ENCODE assay signal across 27 cellular contexts in genomic region chr2:150320623-150321022, GRCh38.
"Had no signal": no experiment of that assay in that cellular context is flagged by ENCODE, and none has a peak within 500 bp of the region (broad histone marks: within the 10 kb centered on the region; RNA-seq: fewer than 3 reads in every experiment).

No MANE protein-coding gene starts in this region.

- H3K27me3 Mint-ChIP-seq: activated B cell treated with CpG ODN at 0.5 μM for 24 hours; activated CD4-positive, alpha-beta memory T cell treated with anti-CD3 and anti-CD28 coated beads for 36 hours; activated CD4-positive, alpha-beta T cell treated with anti-CD3 and anti-CD28 coated beads, Interleukin-2, amount 10 ng/mL, durations not matched to agents 7 days and 5 days; activated naive CD8-positive, alpha-beta T cell; activated T-helper 17 cell treated with anti-CD3 and anti-CD28 coated beads, Interleukin-2, amount 50 U/mL, for 72 hours; T-cell had no signal

- H3K4me2 ChIP-seq: KMS-11 had no signal

- H3K4me3 Mint-ChIP-seq: activated B cell treated with CpG ODN at 0.5 μM for 24 hours; activated CD4-positive, alpha-beta memory T cell treated with anti-CD3 and anti-CD28 coated beads for 36 hours; activated CD4-positive, alpha-beta T cell treated with anti-CD3 and anti-CD28 coated beads, Interleukin-2, amount 10 ng/mL, durations not matched to agents 7 days and 5 days; activated naive CD4-positive, alpha-beta T cell treated with anti-CD3 and anti-CD28 coated beads for 36 hours; activated naive CD8-positive, alpha-beta T cell; activated T-cell treated with anti-CD3 and anti-CD28 coated beads, Interleukin-2, amount 50 U/mL, for 4 hours; activated T-helper 17 cell treated with anti-CD3 and anti-CD28 coated beads, Interleukin-2, amount 50 U/mL, for 72 hours; T-cell had no signal

- H3K27ac Mint-ChIP-seq: activated B cell treated with CpG ODN at 0.5 μM for 24 hours; activated CD4-positive, alpha-beta memory T cell treated with anti-CD3 and anti-CD28 coated beads for 36 hours; activated CD4-positive, alpha-beta T cell treated with anti-CD3 and anti-CD28 coated beads, Interleukin-2, amount 10 ng/mL, durations not matched to agents 7 days and 5 days; activated naive CD4-positive, alpha-beta T cell treated with anti-CD3 and anti-CD28 coated beads for 36 hours; activated naive CD8-positive, alpha-beta T cell; activated T-helper 17 cell treated with anti-CD3 and anti-CD28 coated beads, Interleukin-2, amount 50 U/mL, for 72 hours; T-cell had no signal

- DNase-seq: activated B cell treated with CpG ODN at 0.5 μM for 24 hours; activated CD4-positive, alpha-beta memory T cell treated with anti-CD3 and anti-CD28 coated beads for 36 hours; activated CD4-positive, alpha-beta T cell treated with anti-CD3 and anti-CD28 coated beads for 1 hour; activated CD4-positive, alpha-beta T cell treated with anti-CD3 and anti-CD28 coated beads, Interleukin-2, amount 10 ng/mL, durations not matched to agents 7 days and 5 days; activated CD8-positive, alpha-beta memory T cell treated with anti-CD3 and anti-CD28 coated beads for 24 hours; activated gamma-delta T cell; activated naive CD4-positive, alpha-beta T cell treated with anti-CD3 and anti-CD28 coated beads for 36 hours; activated T-cell treated with anti-CD3 and anti-CD28 coated beads, Interleukin-2, amount 50 U/mL, for 4 hours; amygdala; cerebellar nuclear complex; NCI-H1092; NCI-H1694; NCI-H2029; NCI-H2107; NCI-H446; NK-92 treated with Interleukin-12 subunit alpha and Interleukin-12 subunit beta, amount 100 ng/mL, for 24 hours; OCI-M1; RPMI8226; T-cell; T-helper 2 cell; T1000 had no signal

- H3K9me3 Mint-ChIP-seq: activated CD4-positive, alpha-beta T cell treated with anti-CD3 and anti-CD28 coated beads, Interleukin-2, amount 10 ng/mL, durations not matched to agents 7 days and 5 days had no signal

- H3K4me3 ChIP-seq: SK-N-MC had no signal

- H3K4me1 Mint-ChIP-seq: activated B cell treated with CpG ODN at 0.5 μM for 24 hours; activated CD4-positive, alpha-beta T cell treated with anti-CD3 and anti-CD28 coated beads, Interleukin-2, amount 10 ng/mL, durations not matched to agents 7 days and 5 days; activated T-helper 17 cell treated with anti-CD3 and anti-CD28 coated beads, Interleukin-2, amount 50 U/mL, for 72 hours; T-cell had no signal

- FAIRE-seq: colon, TTC549 had no signal

- H3K9ac ChIP-seq: KMS-11 had no signal

- H3K36me3 Mint-ChIP-seq: activated CD4-positive, alpha-beta memory T cell treated with anti-CD3 and anti-CD28 coated beads for 36 hours; activated naive CD8-positive, alpha-beta T cell; T-cell had no signal

- H3K27ac ChIP-seq: KMS-11, SK-N-MC had no signal
